24 cellular contexts compared by ENCODE assay signal in the genomic region with DNA sequence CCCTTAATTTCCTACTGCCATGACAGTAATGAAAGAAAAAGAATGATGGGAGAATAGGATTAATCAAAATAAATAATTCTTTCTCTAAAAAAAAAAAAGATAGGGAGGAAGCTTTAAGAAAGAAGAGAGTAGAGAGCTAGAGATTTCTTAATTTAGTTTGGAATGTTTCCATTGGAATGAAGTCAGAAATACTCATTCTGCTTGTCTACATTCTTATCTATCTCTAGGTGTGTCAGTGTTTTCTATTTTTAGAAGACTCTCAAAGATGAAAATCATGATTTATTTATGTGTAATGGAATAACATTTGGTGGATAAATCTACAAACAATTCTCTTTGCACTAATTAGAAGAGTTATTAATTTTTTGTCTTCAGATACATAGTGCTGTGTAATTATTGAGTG. TPM values are rescaled to one million over a fixed set of nuclear protein-coding genes. Genes with fewer than 3 reads are reported as not detected.
A peak's percentile ranks its signal among the peaks of the same experiment; 100 is the strongest.
DNase-seq lines count a peak whose midpoint lies in the region; ATAC-seq, FAIRE-seq and TF ChIP-seq lines count a peak whose summit lies in the region.
"Had no signal": no experiment of that assay in that cellular context is flagged by ENCODE, and none has a peak within 500 bp of the region (broad histone marks: within the 10 kb centered on the region; RNA-seq: fewer than 3 reads in every experiment).

No MANE protein-coding gene starts in this region.

- H3K4me1 Mint-ChIP-seq in activated naive CD4-positive, alpha-beta T cell treated with anti-CD3 and anti-CD28 coated beads for 36 hours (ENCODE audit: low read depth) = peaks cover 24% of the 10 kb centered on the region

- no peak for ATAC-seq in HG03159 (IDR thresholded peaks at IDR 0.05; ENCODE audit: unreplicated experiment)
- ATAC-seq: esophagus mucosa, lower lobe of right lung had no signal

- no peak overlapping the region for H3K9ac ChIP-seq in keratinocyte (ENCODE audit: control insufficient read depth, extremely low read depth, insufficient read depth, low read length)

- H3K4me3 Mint-ChIP-seq in activated naive CD4-positive, alpha-beta T cell treated with anti-CD3 and anti-CD28 coated beads for 36 hours = no peak overlapping the region
- H3K4me3 Mint-ChIP-seq: T-helper 2 cell treated with Interferon-gamma antibody and Interleukin-4, amounts not matched to agents 5 μg/mL and 100 μg/mL, for 36 hours had no signal

- FAIRE-seq in keratinocyte (lab: Jason Lieb, UNC) = no peak
- FAIRE-seq: islet of Langerhans had no signal

- H4K20me1 ChIP-seq in keratinocyte (ENCODE audit: control insufficient read depth, extremely low read depth, insufficient read depth, low read length) = no peaks in the 10 kb centered on the region

- peak overlapping the region; percentile 17 for H3K4me2 ChIP-seq in keratinocyte (ENCODE audit: control insufficient read depth, extremely low read depth, insufficient read depth, low read depth, low read length)

- peaks cover 8% of the 10 kb centered on the region for H3K4me1 ChIP-seq in keratinocyte (ENCODE audit: control insufficient read depth, extremely low read depth, insufficient read depth, low read length)
- H3K4me1 ChIP-seq: lower lobe of right lung had no signal

- CTCF ChIA-PET in activated naive CD4-positive, alpha-beta T cell treated with anti-CD3 and anti-CD28 coated beads for 36 hours (lab: Charles Lee) = no interaction called here

- H3K36me3 Mint-ChIP-seq in activated naive CD4-positive, alpha-beta T cell treated with anti-CD3 and anti-CD28 coated beads for 36 hours (ENCODE audit: low read depth) = no peaks in the 10 kb centered on the region

- H3K4me3 ChIP-seq in cardiac fibroblast (replicated peaks in 1 of 2; ENCODE audit: low read depth in 2 of 2, low read length in 2 of 2) (no peak overlapping the region), keratinocyte (ENCODE audit: control insufficient read depth in 2 of 3, extremely low read depth in 1 of 3, insufficient read depth in 2 of 3, low read depth in 1 of 3, low read length in 3 of 3) (no peak overlapping the region), WERI-Rb-1 (ENCODE audit: low read depth, low read length) (no peak overlapping the region)
- H3K4me3 ChIP-seq: adrenal gland, lower lobe of right lung, Peyer's patch, right atrium auricular region, SK-N-MC had no signal

- DNase-seq in AG08395 (ENCODE audit: low spot score) (peak; percentile 23), M059J (ENCODE audit: low read depth) (peak; percentile 65), cardiac fibroblast (ENCODE audit: low read depth in 2 of 2) (peak; percentile 55 to 62), keratinocyte (ENCODE audit: low read depth, low spot score) (no peak), inferior parietal cortex (ENCODE audit: extremely low spot score) (no peak), WERI-Rb-1 (no peak)
- DNase-seq in activated naive CD4-positive, alpha-beta T cell treated with anti-CD3 and anti-CD28 coated beads for 36 hours = no peak
- DNase-seq: activated CD4-positive, alpha-beta T cell treated with anti-CD3 and anti-CD28 coated beads, Interleukin-2, amount 50 U/mL, for 4 hours; activated gamma-delta T cell; adrenal gland; head of caudate nucleus; KBM-7; lower lobe of right lung; NCI-H2029; NCI-H446 treated with DMSO at 0.1 percent for 48 hours; nucleus accumbens; Peyer's patch; stimulated activated CD4-positive, alpha-beta T cell treated with anti-CD3 and anti-CD28 coated beads, Interleukin-12 subunit alpha, Interleukin-12 subunit beta, amount 100 ng/mL, for 4 hours had no signal

- H3K27me3 ChIP-seq in keratinocyte (ENCODE audit: control insufficient read depth, extremely low read depth, insufficient read depth, low read length) (no peaks in the 10 kb centered on the region), WERI-Rb-1 (ENCODE audit: insufficient read depth, low read depth, severe bottlenecking) (no peaks in the 10 kb centered on the region)
- H3K27me3 ChIP-seq: adrenal gland, Peyer's patch, right atrium auricular region had no signal

- H3K9me3 ChIP-seq in keratinocyte (ENCODE audit: control insufficient read depth, low read depth, low read length) (no peaks in the 10 kb centered on the region), WERI-Rb-1 (ENCODE audit: severe bottlenecking) (no peaks in the 10 kb centered on the region)
- H3K9me3 ChIP-seq: adrenal gland, lower lobe of right lung, Peyer's patch, right atrium auricular region had no signal

- H3K79me2 ChIP-seq in keratinocyte (ENCODE audit: control insufficient read depth, insufficient read depth, low read length) = no peaks in the 10 kb centered on the region

- no peak overlapping the region for H2AFZ ChIP-seq in keratinocyte (ENCODE audit: control insufficient read depth, low read length)

- no peaks in the 10 kb centered on the region for H3K36me3 ChIP-seq in keratinocyte (ENCODE audit: control insufficient read depth in 2 of 2, extremely low read depth in 1 of 2, insufficient read depth in 2 of 2, low read length in 2 of 2)
- no peaks in the 10 kb centered on the region for H3K36me3 ChIP-seq in WERI-Rb-1
- H3K36me3 ChIP-seq: adrenal gland, lower lobe of right lung, Peyer's patch, right atrium auricular region had no signal

- H3K27ac ChIP-seq in keratinocyte (ENCODE audit: control insufficient read depth, insufficient read depth, low read length) (no peak overlapping the region), WERI-Rb-1 (no peak overlapping the region)
- H3K27ac ChIP-seq: adrenal gland, lower lobe of right lung, Peyer's patch, SK-N-MC had no signal

- H3K27ac Mint-ChIP-seq in activated naive CD4-positive, alpha-beta T cell treated with anti-CD3 and anti-CD28 coated beads for 36 hours = no peak overlapping the region
- H3K27ac Mint-ChIP-seq: T-helper 2 cell treated with Interferon-gamma antibody and Interleukin-4, amounts not matched to agents 5 μg/mL and 100 μg/mL, for 36 hours had no signal

- intact Hi-C loops in activated naive CD4-positive, alpha-beta T cell treated with anti-CD3 and anti-CD28 coated beads for 36 hours (cut with micrococcal nuclease) = no loop called here

- no peaks in the 10 kb centered on the region for H3K9me3 Mint-ChIP-seq in activated naive CD4-positive, alpha-beta T cell treated with anti-CD3 and anti-CD28 coated beads for 36 hours
- H3K9me3 Mint-ChIP-seq: T-helper 2 cell treated with Interferon-gamma antibody and Interleukin-4, amounts not matched to agents 5 μg/mL and 100 μg/mL, for 36 hours had no signal

- no peaks in the 10 kb centered on the region for H3K27me3 Mint-ChIP-seq in activated naive CD4-positive, alpha-beta T cell treated with anti-CD3 and anti-CD28 coated beads for 36 hours (ENCODE audit: low read depth)

- no peak for TF ChIP-seq CTCF in cardiac fibroblast (IDR thresholded peaks at IDR 0.05; ENCODE audit: low read depth, low read length)
- no peak for TF ChIP-seq CTCF in keratinocyte (optimal IDR thresholded peaks at IDR 0.05 in 1 of 3, IDR thresholded peaks at IDR 0.05 in 1 of 3, conservative IDR thresholded peaks at IDR 0.05 in 1 of 3; ENCODE audit: extremely low read depth in 1 of 3, insufficient read depth in 2 of 3, low read length in 3 of 3)
- TF ChIP-seq CTCF in WERI-Rb-1 (IDR thresholded peaks at IDR 0.05; ENCODE audit: low read depth, low read length) = no peak

- H3K9me1 ChIP-seq in keratinocyte (ENCODE audit: control insufficient read depth, extremely low read depth, insufficient read depth, low read length) = no peaks in the 10 kb centered on the region

- dilution Hi-C loops in keratinocyte (cut with MboI; ENCODE audit: extremely low pct_ligation_motif_present, low sequenced_read_pairs) = no loop called here

RNA-seq across cellular contexts. Expression of a gene that starts 38.0 kb away (rescaled TPM):
- total RNA-seq in M059J (2014; rRNA removed; shearing (Covaris generic)) = 16.9 and 20.4 TPM in 2 replicates
- 13.7 to 18.9 TPM (median 18.8 TPM) in 3 replicates for polyA plus RNA-seq in keratinocyte
- 27.1 TPM for polyA plus RNA-seq in keratinocyte (2011; ENCODE audit: low read depth)
- polyA plus RNA-seq in keratinocyte (2011; cell fraction: cytosol; rRNA removed) = 10.4 and 13.9 TPM in 2 replicates
- 38.9 and 42.7 TPM in 2 replicates for polyA plus RNA-seq in keratinocyte (2011; cell fraction: nucleus; rRNA removed)
- 11.4 and 16.2 TPM in 2 replicates for polyA plus RNA-seq in keratinocyte (2012; ENCODE audit: low replicate concordance)
- 30.9 to 53.7 TPM (median 48.9 TPM) in 3 replicates for polyA minus RNA-seq in keratinocyte
- 17.1 TPM for polyA minus RNA-seq in keratinocyte (2011; cell fraction: cytosol; rRNA and poly(A)+ RNA removed)
- 47.5 and 78.3 TPM in 2 replicates for polyA minus RNA-seq in keratinocyte (2011; cell fraction: nucleus; rRNA and poly(A)+ RNA removed)
- 10 to 100 TPM; 43.6 to 47.9 TPM for total RNA-seq in activated naive CD4-positive, alpha-beta T cell treated with anti-CD3 and anti-CD28 coated beads for 36 hours

Comparison
In these comparisons a context has a peak if more than half of its experiments do, and no peak if none do; other contexts are left out.
1. DNase-seq: peak in AG08395 (single experiment), M059J (single experiment) and cardiac fibroblast (2 of 2); none in keratinocyte (single experiment), inferior parietal cortex (single experiment), activated naive CD4-positive, alpha-beta T cell treated with anti-CD3 and anti-CD28 coated beads for 36 hours (single experiment) and WERI-Rb-1 (single experiment).